ENCODE assay signal across 22 cellular contexts in genomic region chr12:76265424-76266180, GRCh38.
A peak's percentile ranks its signal among the peaks of the same experiment; 100 is the strongest.
DNase-seq lines count a peak whose midpoint lies in the region; ATAC-seq, FAIRE-seq and TF ChIP-seq lines count a peak whose summit lies in the region.
"Had no signal": no experiment of that assay in that cellular context is flagged by ENCODE, and none has a peak within 500 bp of the region (broad histone marks: within the 10 kb centered on the region; RNA-seq: fewer than 3 reads in every experiment).

No MANE protein-coding gene starts in this region.

- TF ChIP-seq CTCF in IMR-90 (conservative IDR thresholded peaks at IDR 0.05; ENCODE audit: low read depth, low read length) (no peak), mammary epithelial cell (conservative IDR thresholded peaks at IDR 0.05 in 1 of 2, IDR thresholded peaks at IDR 0.05 in 1 of 2; ENCODE audit: extremely low read depth in 1 of 2, insufficient read depth in 1 of 2, low read depth in 1 of 2, low read length in 2 of 2) (no peak), left lung (IDR thresholded peaks at IDR 0.05) (no peak), PC-3 (conservative IDR thresholded peaks at IDR 0.05; ENCODE audit: low read depth, low read length) (no peak)

- H3F3A ChIP-seq in PC-3 (ENCODE audit: low read length, unreplicated experiment) = no peaks in the 10 kb centered on the region

- intact Hi-C loops in IMR-90 (cut with micrococcal nuclease) (no loop called here), mammary epithelial cell (cut with micrococcal nuclease) (no loop called here), left lung (cut with DNase I) (no loop called here), PC-3 (cut with micrococcal nuclease) (no loop called here)

- H3K36me3 ChIP-seq in IMR-90 (ENCODE audit: control insufficient read depth, insufficient read depth, low read length) = no peaks in the 10 kb centered on the region
- H3K36me3 ChIP-seq in mammary epithelial cell (ENCODE audit: insufficient read depth, low read length) = no peaks in the 10 kb centered on the region
- H3K36me3 ChIP-seq in left lung = no peaks in the 10 kb centered on the region
- H3K36me3 ChIP-seq in PC-3 (ENCODE audit: low read depth, low read length) = no peaks in the 10 kb centered on the region
- H3K36me3 ChIP-seq: vagina had no signal

- in situ Hi-C loops in IMR-90 (cut with MboI; ENCODE audit: low sequenced_read_pairs) (no loop called here), mammary epithelial cell (cut with MboI; ENCODE audit: low sequenced_read_pairs in 2 of 2) (no loop called here)

- H3K4me1 ChIP-seq in IMR-90 (ENCODE audit: control insufficient read depth, insufficient read depth, low read length) (peaks cover 11% of the 10 kb centered on the region), mammary epithelial cell (ENCODE audit: insufficient read depth, low read length) (peaks cover 32% of the 10 kb centered on the region), left lung (peaks cover 4 to 6% of the 10 kb centered on the region in 2 donors), PC-3 (ENCODE audit: insufficient read depth, low read length) (no peaks in the 10 kb centered on the region)

- ATAC-seq in IMR-90 (ENCODE audit: low read depth) (no peak), left lung (no peak), PC-3 (no peak), HG03159 (IDR thresholded peaks at IDR 0.05; ENCODE audit: unreplicated experiment) (no peak)
- no peak for ATAC-seq in stimulated activated naive CD8-positive, alpha-beta T cell treated with anti-CD3 and anti-CD28 coated beads, Interleukin-15, amount 100 ng/mL, for 72 hours
- ATAC-seq: A549, T-helper 17 cell had no signal

- FAIRE-seq in A204.1 (lab: Jason Lieb, UNC) = peak; percentile 100
- FAIRE-seq: A549 had no signal

- H3K14ac ChIP-seq in IMR-90 (replicated peaks; ENCODE audit: low read depth, low read length) = peak overlapping the region; percentile 95

- dilution Hi-C loops in IMR-90 (cut with HindIII; ENCODE audit: low sequenced_read_pairs, unreplicated experiment) (no loop called here), mammary epithelial cell (cut with HindIII; ENCODE audit: low sequenced_read_pairs) (no loop called here)

- peaks cover 0 to 8% of the 10 kb centered on the region in 2 donors for H3K9me3 Mint-ChIP-seq in stimulated activated naive CD8-positive, alpha-beta T cell treated with anti-CD3 and anti-CD28 coated beads, Interleukin-15, amount 100 ng/mL, for 72 hours
- H3K9me3 Mint-ChIP-seq: central memory CD8-positive, alpha-beta T cell; IgD-negative memory B cell had no signal

- H3K4me1 Mint-ChIP-seq in stimulated activated naive CD8-positive, alpha-beta T cell treated with anti-CD3 and anti-CD28 coated beads, Interleukin-15, amount 100 ng/mL, for 72 hours = no peaks in the 10 kb centered on the region
- H3K4me1 Mint-ChIP-seq: central memory CD8-positive, alpha-beta T cell; T-helper 17 cell had no signal

- peaks cover 35% of the 10 kb centered on the region for H3K27me3 Mint-ChIP-seq in stimulated activated naive CD8-positive, alpha-beta T cell treated with anti-CD3 and anti-CD28 coated beads, Interleukin-15, amount 100 ng/mL, for 72 hours

- no peak overlapping the region for H2AK9ac ChIP-seq in IMR-90 (replicated peaks; ENCODE audit: low read depth, low read length, poor library complexity)

- CTCF ChIA-PET in IMR-90 (lab: Yijun Ruan, JAX) (no interaction called here), mammary epithelial cell (lab: Charles Lee; ENCODE audit: low non-redundant PET) (no interaction called here), PC-3 (lab: Charles Lee) (no interaction called here)

- H2BK20ac ChIP-seq in IMR-90 (ENCODE audit: low read depth, low read length) = peak overlapping the region; percentile 62

- no peak for TF ChIP-seq POLR2A in IMR-90 (IDR thresholded peaks at IDR 0.05; ENCODE audit: low read depth, low read length)

- peak overlapping the region; percentile 89; the same call in 1 of the 2 replicates for H3K23ac ChIP-seq in IMR-90 (ENCODE audit: low read depth, low read length)

- 0 out of 2 replicates have a peak overlapping the region, but pooled peaks have one; percentile 44 for H4K91ac ChIP-seq in IMR-90 (ENCODE audit: insufficient read depth, low read depth, low read length)

- peaks cover 15 to 40% of the 10 kb centered on the region in 2 experiments; a peak in 2 of 4 replicates for H3K79me1 ChIP-seq in IMR-90 (ENCODE audit: low read depth in 1 of 2, low read length in 2 of 2)

- H4K20me1 ChIP-seq in IMR-90 (ENCODE audit: insufficient read depth, low read length) = no peaks in the 10 kb centered on the region
- no peaks in the 10 kb centered on the region for H4K20me1 ChIP-seq in mammary epithelial cell (ENCODE audit: insufficient read depth, low read length)
- H4K20me1 ChIP-seq in PC-3 (ENCODE audit: low read length) = no peaks in the 10 kb centered on the region

- WGBS in IMR-90 (ENCODE audit: extremely low coverage in 2 of 2, insufficient read length in 1 of 2), 2 experiments = no CpG with 5 or more reads among the region's 3 CpGs
- WGBS in mammary epithelial cell (ENCODE audit: low coverage, missing lambda C conversion rate) = 20% methylated on average over 3 of the region's 3 CpGs

- H3K18ac ChIP-seq in IMR-90 (ENCODE audit: low read depth, low read length) = peak overlapping the region; percentile 85; the same call in 1 of the 2 replicates

- H3K27me3 ChIP-seq in IMR-90 (ENCODE audit: control insufficient read depth, insufficient read depth, low read length) (no peaks in the 10 kb centered on the region), mammary epithelial cell (ENCODE audit: insufficient read depth, low read length) (no peaks in the 10 kb centered on the region), left lung (no peaks in the 10 kb centered on the region), PC-3 (ENCODE audit: low read length) (no peaks in the 10 kb centered on the region)
- H3K27me3 ChIP-seq: vagina had no signal

- no peak overlapping the region for H3K27ac Mint-ChIP-seq in stimulated activated naive CD8-positive, alpha-beta T cell treated with anti-CD3 and anti-CD28 coated beads, Interleukin-15, amount 100 ng/mL, for 72 hours
- H3K27ac Mint-ChIP-seq: IgD-negative memory B cell, T-helper 17 cell had no signal

- H2AFZ ChIP-seq in IMR-90 (replicated peaks; ENCODE audit: low read length, poor library complexity) (no peak overlapping the region), mammary epithelial cell (ENCODE audit: low read depth, low read length) (no peak overlapping the region), PC-3 (ENCODE audit: low read length) (no peak overlapping the region)

- peaks cover 26% of the 10 kb centered on the region for H3K79me2 ChIP-seq in mammary epithelial cell (ENCODE audit: insufficient read depth, low read length)
- H3K79me2 ChIP-seq in PC-3 (ENCODE audit: low read length) = no peaks in the 10 kb centered on the region

- H2BK5ac ChIP-seq in IMR-90 (ENCODE audit: low read depth, low read length, poor library complexity, severe bottlenecking) = peak overlapping the region; percentile 65

- 0 out of 2 replicates have a peak, but pooled peaks cover 1% of the 10 kb centered on the region for H3K9me3 ChIP-seq in IMR-90 (ENCODE audit: control insufficient read depth, insufficient read depth, low read length)
- peaks cover 6% of the 10 kb centered on the region for H3K9me3 ChIP-seq in mammary epithelial cell (replicated peaks; ENCODE audit: insufficient read depth, low read length)
- H3K9me3 ChIP-seq in left lung = no peaks in the 10 kb centered on the region
- H3K9me3 ChIP-seq in PC-3 (ENCODE audit: low read length) = no peaks in the 10 kb centered on the region
- H3K9me3 ChIP-seq: vagina had no signal

- H3K4me2 ChIP-seq in IMR-90 (ENCODE audit: low read depth, low read length) (0 out of 2 replicates have a peak overlapping the region, but pooled peaks have one; percentile 49), mammary epithelial cell (ENCODE audit: insufficient read depth, low read depth, low read length) (peak overlapping the region; percentile 41), PC-3 (ENCODE audit: low read length) (no peak overlapping the region)

- peak overlapping the region; percentile 90; the same call in 2 of the 3 replicates for H2BK15ac ChIP-seq in IMR-90 (ENCODE audit: low read depth, low read length)

- H4K5ac ChIP-seq in IMR-90 (ENCODE audit: low read depth, low read length) = peak overlapping the region; percentile 19; the same call in 1 of the 2 replicates

- H3K4ac ChIP-seq in IMR-90 (ENCODE audit: low read depth, low read length) = peak overlapping the region; percentile 57; the same call in 1 of the 2 replicates

- POLR2A ChIA-PET in IMR-90 (lab: Charles Lee; ENCODE audit: unreplicated experiment) = no interaction called here
- POLR2A ChIA-PET in PC-3 (lab: Charles Lee; ENCODE audit: unreplicated experiment) = no interaction called here

- H3K9me1 ChIP-seq in IMR-90 (ENCODE audit: insufficient read depth, low read length) = peaks cover 19% of the 10 kb centered on the region

- peak overlapping the region in 1 of 2 experiments; percentile 85; a peak in 2 of 4 replicates for H4K8ac ChIP-seq in IMR-90 (ENCODE audit: low read depth in 2 of 2, low read length in 2 of 2)

- H3K4me3 ChIP-seq in IMR-90 (ENCODE audit: insufficient read depth, low read depth, low read length) = no peak overlapping the region
- H3K4me3 ChIP-seq in mammary epithelial cell (replicated peaks in 1 of 3; ENCODE audit: insufficient read depth in 1 of 3, low read depth in 2 of 3, low read length in 3 of 3) = no peak overlapping the region
- H3K4me3 ChIP-seq in left lung = no peak overlapping the region
- H3K4me3 ChIP-seq in PC-3 (ENCODE audit: low read length) = no peak overlapping the region
- H3K4me3 ChIP-seq: A549, lung, vagina had no signal

- H3K56ac ChIP-seq in IMR-90 (ENCODE audit: extremely low read depth, insufficient read depth, low read length) = no peak overlapping the region

- H3K4me3 Mint-ChIP-seq in stimulated activated naive CD8-positive, alpha-beta T cell treated with anti-CD3 and anti-CD28 coated beads, Interleukin-15, amount 100 ng/mL, for 72 hours = no peak overlapping the region
- H3K4me3 Mint-ChIP-seq: central memory CD8-positive, alpha-beta T cell; IgD-negative memory B cell; T-helper 17 cell had no signal

- BruUV-seq in IMR-90 (replicated peaks; lab: Mats Ljungman, UMichigan) (no TSS peak), mammary epithelial cell (replicated peaks; lab: Mats Ljungman, UMichigan) (no TSS peak), PC-3 (replicated peaks; lab: Mats Ljungman, UMichigan) (no TSS peak)

- peak overlapping the region; percentile 87 for H2BK120ac ChIP-seq in IMR-90 (ENCODE audit: low read depth, low read length)

- no peak overlapping the region for H3K27ac ChIP-seq in IMR-90 (ENCODE audit: insufficient read depth, low read length)
- H3K27ac ChIP-seq in mammary epithelial cell (ENCODE audit: insufficient read depth, low read depth, low read length) = peak overlapping the region; percentile 32
- peak overlapping the region; percentile 65 to 78 for H3K27ac ChIP-seq in left lung
- no peak overlapping the region for H3K27ac ChIP-seq in PC-3 (ENCODE audit: low read length)

- H2AK5ac ChIP-seq in IMR-90 (ENCODE audit: low read depth, low read length) = peak overlapping the region; percentile 91; the same call in 1 of the 2 replicates

- H3K9me2 ChIP-seq in PC-3 (replicated peaks; ENCODE audit: low read length) = no peaks in the 10 kb centered on the region

- DNase-seq in IMR-90 (no peak), mammary epithelial cell (no peak), left lung (no peak), PC-3 (no peak)
- no peak for DNase-seq in activated effector memory CD4-positive, alpha-beta T cell treated with Interleukin-2 at 50 U/mL for 16 hours
- no peak for DNase-seq in stimulated activated naive CD8-positive, alpha-beta T cell treated with anti-CD3 and anti-CD28 coated beads, Interleukin-15, amount 100 ng/mL, for 72 hours
- DNase-seq: activated gamma-delta T cell treated with Interleukin-2 at 50 U/mL for 16 hours; effector CD8-positive, alpha-beta T cell; head of caudate nucleus; NCI-H1694 treated with DMSO at 0.1 percent for 48 hours; NCI-H226; NCI-H82; nucleus accumbens; retina; T-helper 17 cell had no signal

- TF ChIP-seq RAD21 in IMR-90 (IDR thresholded peaks at IDR 0.05; ENCODE audit: low read length) = no peak

- H3K9ac ChIP-seq in IMR-90 (ENCODE audit: low read depth, low read length) = no peak overlapping the region
- no peak overlapping the region for H3K9ac ChIP-seq in mammary epithelial cell (ENCODE audit: insufficient read depth, low read length)
- H3K9ac ChIP-seq in PC-3 (ENCODE audit: low read length) = no peak overlapping the region

Comparison
In these comparisons a context has a peak if more than half of its experiments do, and no peak if none do; other contexts are left out.
1. H3K27ac ChIP-seq: peak in mammary epithelial cell (single experiment) and left lung (2 of 2); none in IMR-90 (single experiment) and PC-3 (single experiment).